ENCODE assay signal across 1 cellular context in genomic region chr18:2984703-2985261, GRCh38.
A peak's percentile ranks its signal among the peaks of the same experiment; 100 is the strongest.
TF ChIP-seq lines count a peak whose summit lies in the region.

No MANE protein-coding gene starts in this region.

TF ChIP-seq in liver, 16 proteins besides CTCF, POLR2A, EP300 and RAD21 (continued from another document):
- peak; percentile 95 to 96 for TF ChIP-seq JUND (IDR thresholded peaks at IDR 0.05)
- TF ChIP-seq TAF1 (conservative IDR thresholded peaks at IDR 0.05), result no peak
- peak; percentile 67 for TF ChIP-seq NR2F2 (IDR thresholded peaks at IDR 0.05)
- TF ChIP-seq FOXA1 (IDR thresholded peaks at IDR 0.05), result peak; percentile 84
- TF ChIP-seq SP1 (IDR thresholded peaks at IDR 0.05), result peak; percentile 99
- TF ChIP-seq EGR1 (IDR thresholded peaks at IDR 0.05; ENCODE audit: low read depth in 2 of 2), result peak in 1 of 2 donors; percentile 44
- TF ChIP-seq HNF4A (conservative IDR thresholded peaks at IDR 0.05), result peak; percentile 89 to 94
- peak; percentile 80 for TF ChIP-seq MAX (IDR thresholded peaks at IDR 0.05)
- TF ChIP-seq FOXA2 (IDR thresholded peaks at IDR 0.05), result peak; percentile 43
- peak; percentile 93 for TF ChIP-seq ATF3 (IDR thresholded peaks at IDR 0.05)
- peak; percentile 55 for TF ChIP-seq REST (IDR thresholded peaks at IDR 0.05)
- TF ChIP-seq RXRA (IDR thresholded peaks at IDR 0.05), result peak; percentile 93
TF ChIP-seq in liver: peak in this region for 14.
